Comparison of ENCODE assay signal across 19 cellular contexts in genomic region chr3:128984596-128984995, GRCh38. TPM values are rescaled to one million over a fixed set of nuclear protein-coding genes. Genes with fewer than 3 reads are reported as not detected.
"Had no signal": no experiment of that assay in that cellular context is flagged by ENCODE, and none has a peak within 500 bp of the region (broad histone marks: within the 10 kb centered on the region; RNA-seq: fewer than 3 reads in every experiment).

No MANE protein-coding gene starts in this region.

- H3K27me3 ChIP-seq: left lung, neutrophil, suprapubic skin had no signal

- DNase-seq: activated CD4-positive, alpha-beta T cell treated with anti-CD3 and anti-CD28 coated beads, Interleukin-2, amount 50 U/mL, for 1 hour; activated CD4-positive, CD25-positive, alpha-beta regulatory T cell; activated CD8-positive, alpha-beta memory T cell treated with anti-CD3 and anti-CD28 coated beads for 24 hours; activated naive CD4-positive, alpha-beta T cell; activated naive CD8-positive, alpha-beta T cell treated with anti-CD3 and anti-CD28 coated beads, Interleukin-2, amount 10 ng/mL, durations not matched to agents 7 days and 5 days; aorta; erythroblast; kidney; left lung; mucosa of descending colon; naive thymus-derived CD4-positive, alpha-beta T cell; small intestine; stimulated activated CD4-positive, alpha-beta T cell treated with anti-CD3 and anti-CD28 coated beads, Interleukin-4, amount 100 ng/mL, for 24 hours; stimulated activated naive CD4-positive, alpha-beta T cell treated with Interleukin-2 at 50 U/mL for 16 hours had no signal

- H3K9me3 Mint-ChIP-seq: activated naive CD8-positive, alpha-beta T cell treated with anti-CD3 and anti-CD28 coated beads, Interleukin-2, amount 10 ng/mL, durations not matched to agents 7 days and 5 days; activated T-helper 1 cell treated with anti-CD3 and anti-CD28 coated beads, Interleukin-12 subunit alpha, Interleukin-12 subunit beta, Interleukin-2, Interleukin-4 antibody, amounts not matched to agents 30 ng/mL and 10 ng/mL and 1 ng/mL, durations not matched to agents 14 hours and 24 hours and 36 hours; naive thymus-derived CD4-positive, alpha-beta T cell; type B pancreatic cell had no signal

- H3K27ac ChIP-seq: left lung, neutrophil, suprapubic skin had no signal

- H3K9me3 ChIP-seq: left lung, mucosa of descending colon, neutrophil, suprapubic skin had no signal

- H3K27ac Mint-ChIP-seq: activated naive CD8-positive, alpha-beta T cell treated with anti-CD3 and anti-CD28 coated beads, Interleukin-2, amount 10 ng/mL, durations not matched to agents 7 days and 5 days; activated T-helper 1 cell treated with anti-CD3 and anti-CD28 coated beads, Interleukin-12 subunit alpha, Interleukin-12 subunit beta, Interleukin-2, Interleukin-4 antibody, amounts not matched to agents 30 ng/mL and 10 ng/mL and 1 ng/mL, durations not matched to agents 14 hours and 24 hours and 36 hours; type B pancreatic cell had no signal

- H3K36me3 Mint-ChIP-seq: activated naive CD8-positive, alpha-beta T cell treated with anti-CD3 and anti-CD28 coated beads, Interleukin-2, amount 10 ng/mL, durations not matched to agents 7 days and 5 days; naive thymus-derived CD4-positive, alpha-beta T cell had no signal

- H3K4me1 Mint-ChIP-seq: activated naive CD8-positive, alpha-beta T cell treated with anti-CD3 and anti-CD28 coated beads, Interleukin-2, amount 10 ng/mL, durations not matched to agents 7 days and 5 days had no signal

- ATAC-seq: left lung; mucosa of descending colon; naive thymus-derived CD4-positive, alpha-beta T cell had no signal

- H3K4me3 ChIP-seq: left lung, mucosa of descending colon, suprapubic skin had no signal

- H3K36me3 ChIP-seq: left lung, neutrophil, suprapubic skin had no signal

- H3K4me3 Mint-ChIP-seq: activated naive CD8-positive, alpha-beta T cell treated with anti-CD3 and anti-CD28 coated beads, Interleukin-2, amount 10 ng/mL, durations not matched to agents 7 days and 5 days; activated T-helper 1 cell treated with anti-CD3 and anti-CD28 coated beads, Interleukin-12 subunit alpha, Interleukin-12 subunit beta, Interleukin-2, Interleukin-4 antibody, amounts not matched to agents 30 ng/mL and 10 ng/mL and 1 ng/mL, durations not matched to agents 14 hours and 24 hours and 36 hours; naive thymus-derived CD4-positive, alpha-beta T cell; type B pancreatic cell had no signal

- H3K4me1 ChIP-seq: left lung, suprapubic skin had no signal

RNA-seq across cellular contexts. Expression of gene CFAP92, which starts 9.3 kb away (rescaled TPM):
- total RNA-seq: chondrocyte had no signal
- polyA plus RNA-seq: aorta had no signal

RNA-seq across cellular contexts. Expression of gene EFCC1, which starts 16.5 kb away (rescaled TPM):
- total RNA-seq: chondrocyte had no signal
